In the genomic region with DNA sequence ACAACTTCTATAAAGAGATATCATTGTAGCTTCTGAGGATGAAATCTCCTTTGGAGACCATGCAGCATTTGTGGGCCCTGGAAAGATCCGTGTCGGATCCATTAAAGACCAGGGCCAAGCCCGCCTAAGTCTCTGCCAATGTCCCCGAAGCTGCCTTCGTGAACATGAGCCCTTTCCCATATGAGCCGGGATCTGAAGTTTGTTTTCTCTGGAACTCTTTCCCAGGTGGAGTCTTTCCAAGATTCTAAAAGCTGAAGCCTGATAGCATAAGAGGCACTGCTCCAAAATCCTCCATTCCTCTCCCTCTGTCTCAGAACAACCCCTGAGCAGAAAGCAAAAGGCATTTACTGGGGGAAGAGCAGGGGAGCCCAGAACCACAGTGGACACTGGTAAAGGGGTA, we compare ENCODE assay signal across 20 cellular contexts.
DNase-seq lines count a peak whose midpoint lies in the region; ATAC-seq, FAIRE-seq and TF ChIP-seq lines count a peak whose summit lies in the region.
"Had no signal": no experiment of that assay in that cellular context is flagged by ENCODE, and none has a peak within 500 bp of the region (broad histone marks: within the 10 kb centered on the region; RNA-seq: fewer than 3 reads in every experiment).

No MANE protein-coding gene starts in this region.

- H3K4me2 ChIP-seq in HepG2 (ENCODE audit: low read depth, low read length) = no peak overlapping the region
- H3K4me2 ChIP-seq: KMS-11 had no signal

- ATAC-seq in heart right ventricle (peak in 7 of 8 donors; percentile 25 to 59 (median 33)), right cardiac atrium (peak; percentile 63 to 79), pancreas (no peak), HepG2 (no peak)
- ATAC-seq: HCT116, PC-3 had no signal

- no peak for TF ChIP-seq EP300 in HepG2 (IDR thresholded peaks at IDR 0.05; ENCODE audit: low read depth in 2 of 2, low read length in 2 of 2)
- no peak for TF ChIP-seq EP300 in HepG2 (CRISPR knock-in tag; IDR thresholded peaks at IDR 0.05; ENCODE audit: borderline replicate concordance)

- H3K36me3 ChIP-seq in heart right ventricle (no peaks in the 10 kb centered on the region), right atrium auricular region (no peaks in the 10 kb centered on the region), testis (ENCODE audit: low read depth, missing control alignments) (no peaks in the 10 kb centered on the region), pancreas (no peaks in the 10 kb centered on the region), HepG2 (replicated peaks in 1 of 2; ENCODE audit: control insufficient read depth in 1 of 2, insufficient read depth in 2 of 2, low read length in 2 of 2) (no peaks in the 10 kb centered on the region)

- intact Hi-C loops in heart right ventricle (cut with DNase I) (no loop called here), right cardiac atrium (cut with DNase I) (no loop called here), testis (cut with DNase I; ENCODE audit: low total_unique reads) (no loop called here), pancreas (cut with DNase I) (no loop called here), HepG2 (cut with micrococcal nuclease; ENCODE audit: unreplicated experiment) (no loop called here)

- 29 to 46% methylated on average over 6 of the region's 6 CpGs for WGBS in heart right ventricle, 2 donors
- WGBS in right cardiac atrium = 34% methylated on average over 6 of the region's 6 CpGs
- 59 to 67% methylated on average over 6 of the region's 6 CpGs for WGBS in testis, 2 donors
- 54 to 67% methylated on average over 6 of the region's 6 CpGs for WGBS in pancreas, 2 donors
- WGBS in HepG2 (ENCODE audit: low lambda C conversion rate) = 2% methylated on average over 5 of the region's 6 CpGs

- H3K4me1 ChIP-seq in heart right ventricle (peaks cover 0 to 17% (median 10%) of the 10 kb centered on the region in 9 donors), right atrium auricular region (peaks cover 0 to 13% of the 10 kb centered on the region in 2 donors), right cardiac atrium (ENCODE audit: control insufficient read depth, insufficient read depth, low read length) (no peaks in the 10 kb centered on the region), testis (peaks cover 5% of the 10 kb centered on the region), pancreas (no peaks in the 10 kb centered on the region), HepG2 (ENCODE audit: insufficient read depth, low read length) (no peaks in the 10 kb centered on the region)

- no peaks in the 10 kb centered on the region for H3K79me2 ChIP-seq in HepG2 (ENCODE audit: insufficient read depth, low read length)

- H3K4me3 ChIP-seq in heart right ventricle (no peak overlapping the region), right atrium auricular region (no peak overlapping the region), right cardiac atrium (ENCODE audit: low read length) (no peak overlapping the region), testis (no peak overlapping the region), pancreas (no peak overlapping the region), HepG2 (replicated peaks in 1 of 3; ENCODE audit: insufficient read depth in 1 of 3, low read depth in 2 of 3, low read length in 3 of 3) (no peak overlapping the region)

- no peak overlapping the region for H2AFZ ChIP-seq in HepG2 (ENCODE audit: low read length)

- no peak overlapping the region for H3K9ac ChIP-seq in HepG2 (ENCODE audit: insufficient read depth, low read depth, low read length)
- H3K9ac ChIP-seq: KMS-11 had no signal

- TF ChIP-seq CTCF in heart right ventricle (IDR thresholded peaks at IDR 0.05) (no peak), right atrium auricular region (IDR thresholded peaks at IDR 0.05) (no peak), testis (IDR thresholded peaks at IDR 0.05) (no peak), pancreas (IDR thresholded peaks at IDR 0.05) (no peak), HepG2 (CRISPR knock-in tag; IDR thresholded peaks at IDR 0.05) (no peak)

- FAIRE-seq in pancreas (lab: Jason Lieb, UNC) = no peak
- FAIRE-seq in HepG2 (lab: Jason Lieb, UNC) = no peak
- FAIRE-seq: GM12892, H1 had no signal

- no peak for TF ChIP-seq POLR2A in testis (IDR thresholded peaks at IDR 0.05)
- no peak for TF ChIP-seq POLR2A in HepG2 (IDR thresholded peaks at IDR 0.05; ENCODE audit: insufficient read depth in 1 of 2, low read depth in 2 of 2, low read length in 2 of 2)

- POLR2A ChIA-PET in HepG2 (lab: Yijun Ruan, JAX) = no interaction called here

- H3K27ac ChIP-seq in heart right ventricle = peak overlapping the region in 1 of 10 donors; percentile 9
- H3K27ac ChIP-seq in right atrium auricular region = no peak overlapping the region
- H3K27ac ChIP-seq in right cardiac atrium (ENCODE audit: low read length) = no peak overlapping the region
- no peak overlapping the region for H3K27ac ChIP-seq in testis
- H3K27ac ChIP-seq in pancreas = no peak overlapping the region
- H3K27ac ChIP-seq in HepG2 (ENCODE audit: extremely low read length, insufficient read depth, low read length) = no peak overlapping the region
- H3K27ac ChIP-seq: KMS-11 had no signal

- CTCF ChIA-PET in HepG2 (lab: Yijun Ruan, JAX; ENCODE audit: low intra/inter-chr PET ratio, low total read pairs) = no interaction called here

- no peaks in the 10 kb centered on the region for H3K9me3 ChIP-seq in heart right ventricle
- no peaks in the 10 kb centered on the region for H3K9me3 ChIP-seq in right atrium auricular region
- H3K9me3 ChIP-seq in right cardiac atrium (ENCODE audit: control insufficient read depth, low read length) = no peaks in the 10 kb centered on the region
- no peaks in the 10 kb centered on the region for H3K9me3 ChIP-seq in testis
- H3K9me3 ChIP-seq in pancreas = no peaks in the 10 kb centered on the region
- H3K9me3 ChIP-seq in HepG2 (ENCODE audit: low read length) = peaks cover 12% of the 10 kb centered on the region; the same call in 1 of the 2 replicates

- no TSS peak for BruUV-seq in HepG2 (replicated peaks; lab: Mats Ljungman, UMichigan)

- in situ Hi-C loops in HepG2 (cut with HindIII; ENCODE audit: extremely low pct_ligation_motif_present, low pct_unique_long_range_greater_than_20kb) = no loop called here

- DNase-seq in heart right ventricle = peak in 1 of 2 donors; percentile 6
- no peak for DNase-seq in right atrium auricular region (ENCODE audit: low spot score)
- peak; percentile 22 to 81 (median 71) for DNase-seq in right cardiac atrium
- peak; percentile 15 for DNase-seq in testis
- DNase-seq in pancreas = no peak
- no peak for DNase-seq in mesenteric fat pad (ENCODE audit: low spot score)
- DNase-seq in HepG2 (ENCODE audit: low spot score) = no peak
- DNase-seq: CD4-positive, CD25-positive, alpha-beta regulatory T cell; DMS153; DND-41; MM.1S; NCI-H2029; NCI-H524 treated with DMSO at 0.1 percent for 48 hours; NCI-H82; NK-92 treated with Interleukin-12 subunit alpha and Interleukin-12 subunit beta, amount 100 ng/mL, for 24 hours; PC-3 had no signal

- no peak for TF ChIP-seq RAD21 in HepG2 (CRISPR knock-in tag; IDR thresholded peaks at IDR 0.05)

- H3K27me3 ChIP-seq in heart right ventricle (no peaks in the 10 kb centered on the region), right atrium auricular region (no peaks in the 10 kb centered on the region), right cardiac atrium (ENCODE audit: control insufficient read depth, insufficient read depth) (no peaks in the 10 kb centered on the region), testis (no peaks in the 10 kb centered on the region), pancreas (peaks cover 0 to 3% (median 0%) of the 10 kb centered on the region in 4 donors), HepG2 (ENCODE audit: control insufficient read depth in 1 of 2, insufficient read depth in 2 of 2, low read length in 2 of 2) (no peaks in the 10 kb centered on the region; a peak in 1 of 5 replicates)

- H4K20me1 ChIP-seq in HepG2 (ENCODE audit: insufficient read depth, low read length) = no peaks in the 10 kb centered on the region

TF ChIP-seq in HepG2, 621 proteins besides CTCF, POLR2A, EP300 and RAD21:
- TF ChIP-seq, protein P1, sequence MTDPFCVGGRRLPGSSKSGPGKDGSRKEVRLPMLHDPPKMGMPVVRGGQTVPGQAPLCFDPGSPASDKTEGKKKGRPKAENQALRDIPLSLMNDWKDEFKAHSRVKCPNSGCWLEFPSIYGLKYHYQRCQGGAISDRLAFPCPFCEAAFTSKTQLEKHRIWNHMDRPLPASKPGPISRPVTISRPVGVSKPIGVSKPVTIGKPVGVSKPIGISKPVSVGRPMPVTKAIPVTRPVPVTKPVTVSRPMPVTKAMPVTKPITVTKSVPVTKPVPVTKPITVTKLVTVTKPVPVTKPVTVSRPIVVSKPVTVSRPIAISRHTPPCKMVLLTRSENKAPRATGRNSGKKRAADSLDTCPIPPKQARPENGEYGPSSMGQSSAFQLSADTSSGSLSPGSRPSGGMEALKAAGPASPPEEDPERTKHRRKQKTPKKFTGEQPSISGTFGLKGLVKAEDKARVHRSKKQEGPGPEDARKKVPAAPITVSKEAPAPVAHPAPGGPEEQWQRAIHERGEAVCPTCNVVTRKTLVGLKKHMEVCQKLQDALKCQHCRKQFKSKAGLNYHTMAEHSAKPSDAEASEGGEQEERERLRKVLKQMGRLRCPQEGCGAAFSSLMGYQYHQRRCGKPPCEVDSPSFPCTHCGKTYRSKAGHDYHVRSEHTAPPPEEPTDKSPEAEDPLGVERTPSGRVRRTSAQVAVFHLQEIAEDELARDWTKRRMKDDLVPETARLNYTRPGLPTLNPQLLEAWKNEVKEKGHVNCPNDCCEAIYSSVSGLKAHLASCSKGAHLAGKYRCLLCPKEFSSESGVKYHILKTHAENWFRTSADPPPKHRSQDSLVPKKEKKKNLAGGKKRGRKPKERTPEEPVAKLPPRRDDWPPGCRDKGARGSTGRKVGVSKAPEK (CRISPR knock-in tag; IDR thresholded peaks at IDR 0.05; ENCODE audit: borderline replicate concordance) = no peak
- TF ChIP-seq GATAD1 (CRISPR knock-in tag; IDR thresholded peaks at IDR 0.05) (no peak), AGO2 (optimal IDR thresholded peaks at IDR 0.05; ENCODE audit: low read depth, low read length) (no peak), NFIB (CRISPR knock-in tag; IDR thresholded peaks at IDR 0.05; ENCODE audit: borderline replicate concordance) (no peak), ZNF136 (CRISPR knock-in tag; IDR thresholded peaks at IDR 0.05; ENCODE audit: low read depth) (no peak)
TF ChIP-seq in HepG2: peak in this region for 0.

Comparison
In these comparisons a context has a peak if more than half of its experiments do, and no peak if none do; other contexts are left out.
1. DNase-seq: peak in right cardiac atrium (3 of 3) and testis (single experiment); none in right atrium auricular region (single experiment), pancreas (0 of 6), mesenteric fat pad (single experiment) and HepG2 (single experiment).
2. ATAC-seq: peak in heart right ventricle (7 of 8) and right cardiac atrium (2 of 2); none in pancreas (0 of 4) and HepG2 (single experiment).